In genomic region chr5:111512026-111512405, GRCh38 we compare ENCODE assay signal across 8 cellular contexts. TPM values are rescaled to one million over a fixed set of nuclear protein-coding genes. Genes with fewer than 3 reads are reported as not detected.
A peak's percentile ranks its signal among the peaks of the same experiment; 100 is the strongest.
DNase-seq lines count a peak whose midpoint lies in the region; TF ChIP-seq lines count a peak whose summit lies in the region.

No MANE protein-coding gene starts in this region.

- H3K27me3 ChIP-seq in vagina, result no peaks in the 10 kb centered on the region

- H3K27ac Mint-ChIP-seq in dendritic cell treated with granulocyte-macrophage colony-stimulating factor and Interleukin-4, amounts not matched to agents 40 ng/mL and 50 ng/mL, for 4 days, result peak overlapping the region; percentile 96

- peak overlapping the region; percentile 85 for H3K4me3 ChIP-seq in mesodermal cell (ENCODE audit: extremely low read depth, insufficient read depth, low read length, poor library complexity, severe bottlenecking)
- peak overlapping the region; percentile 78 to 86 for H3K4me3 ChIP-seq in vagina

- POLR2A ChIA-PET in GM10248 (lab: Yijun Ruan, JAX), result interaction anchor here (0.5 to 1.2 kb wide), 2 partner anchors 15 to 20 kb away, joined by 3 to 6 read pairs; no protein-coding TSS in a partner anchor
- POLR2A ChIA-PET in HEK293T (lab: Yijun Ruan, JAX), result interaction anchor here (0.9 to 1.6 kb wide), 4 partner anchors 20 to 648 kb away, joined by 3 to 5 read pairs (median 4); no protein-coding TSS in a partner anchor

- peaks cover 13% of the 10 kb centered on the region for H3K36me3 ChIP-seq in mesodermal cell (ENCODE audit: control insufficient read depth, insufficient read depth, low read length)
- no peaks in the 10 kb centered on the region for H3K36me3 ChIP-seq in vagina

- H3K27ac ChIP-seq in mesodermal cell (ENCODE audit: low read depth, low read length, severe bottlenecking) (peak overlapping the region; percentile 69), vagina (peak overlapping the region; percentile 92)

- H3K27me3 Mint-ChIP-seq in dendritic cell treated with granulocyte-macrophage colony-stimulating factor and Interleukin-4, amounts not matched to agents 40 ng/mL and 50 ng/mL, for 4 days, result no peaks in the 10 kb centered on the region

- no peak for TF ChIP-seq POLR2A in vagina (IDR thresholded peaks at IDR 0.05)

- H3K4me1 ChIP-seq in mesodermal cell (ENCODE audit: control insufficient read depth, insufficient read depth, low read length, poor library complexity, severe bottlenecking), result peaks cover 9% of the 10 kb centered on the region
- peaks cover 18% of the 10 kb centered on the region for H3K4me1 ChIP-seq in vagina

- H3K4me1 Mint-ChIP-seq in dendritic cell treated with granulocyte-macrophage colony-stimulating factor and Interleukin-4, amounts not matched to agents 40 ng/mL and 50 ng/mL, for 4 days (ENCODE audit: low read depth), result peaks cover 36% of the 10 kb centered on the region

- H3K9me3 ChIP-seq in mesodermal cell (ENCODE audit: control insufficient read depth, low read length) (no peaks in the 10 kb centered on the region), vagina (no peaks in the 10 kb centered on the region)

- CTCF ChIA-PET in GM10248 (lab: Yijun Ruan, JAX), result interaction anchor here (1.2 to 1.8 kb wide), 5 partner anchors 15 to 353 kb away, joined by 3 to 10 read pairs (median 5); no protein-coding TSS in a partner anchor
- CTCF ChIA-PET in HEK293T (lab: Yijun Ruan, JAX), result interaction anchor here (0.9 kb wide), 1 partner anchor 20 kb away, joined by 8 read pairs; no protein-coding TSS in a partner anchor

- DNase-seq in GM10248 (ENCODE audit: extremely low spot score) (peak; percentile 13), HEK293T (ENCODE audit: extremely low spot score) (peak; percentile 35), NCI-H748 (lab: John Stamatoyannopoulos, UW; ENCODE audit: unreplicated experiment) (peak; percentile 89), vagina (ENCODE audit: extremely low spot score in 2 of 2) (peak in 1 of 2 donors; percentile 89), NCI-H446 (lab: John Stamatoyannopoulos, UW) (no peak)
- DNase-seq in stimulated activated naive CD4-positive, alpha-beta T cell (lab: John Stamatoyannopoulos, UW), result no peak

- H3K9me3 Mint-ChIP-seq in dendritic cell treated with granulocyte-macrophage colony-stimulating factor and Interleukin-4, amounts not matched to agents 40 ng/mL and 50 ng/mL, for 4 days, result no peaks in the 10 kb centered on the region

- intact Hi-C loops in dendritic cell treated with granulocyte-macrophage colony-stimulating factor and Interleukin-4, amounts not matched to agents 40 ng/mL and 50 ng/mL, for 4 days (cut with micrococcal nuclease), result loop anchor here (2.0 to 5.0 kb wide), 3 partner anchors 19 to 1010 kb away; partner anchors contain the start of gene WDR36
- intact Hi-C loops in vagina (cut with DNase I), result no loop called here

- peaks cover 13% of the 10 kb centered on the region for H3K36me3 Mint-ChIP-seq in dendritic cell treated with granulocyte-macrophage colony-stimulating factor and Interleukin-4, amounts not matched to agents 40 ng/mL and 50 ng/mL, for 4 days (ENCODE audit: low read depth)

- TF ChIP-seq CTCF in GM10248 (IDR thresholded peaks at IDR 0.05; ENCODE audit: control extremely low read depth, extremely low read depth, low read depth, missing control alignments), result no peak
- no peak for TF ChIP-seq CTCF in vagina (IDR thresholded peaks at IDR 0.05)

- 0% methylated on average over 12 to 22 of the region's 25 CpGs for WGBS in mesodermal cell (ENCODE audit: insufficient coverage in 2 of 2), 2 experiments

- peak overlapping the region; percentile 97 for H3K4me3 Mint-ChIP-seq in dendritic cell treated with granulocyte-macrophage colony-stimulating factor and Interleukin-4, amounts not matched to agents 40 ng/mL and 50 ng/mL, for 4 days

TF ChIP-seq in HEK293T, 16 proteins besides CTCF, POLR2A, EP300 and RAD21:
- no peak for TF ChIP-seq NFRKB (IDR thresholded peaks at IDR 0.05)
- TF ChIP-seq LEF1 (IDR thresholded peaks at IDR 0.05; ENCODE audit: borderline replicate concordance), result no peak
- no peak for TF ChIP-seq ZNF384 (IDR thresholded peaks at IDR 0.05)
- no peak for TF ChIP-seq SP1 (IDR thresholded peaks at IDR 0.05)
- TF ChIP-seq CTBP1 (IDR thresholded peaks at IDR 0.05; ENCODE audit: borderline replicate concordance), result no peak
- TF ChIP-seq PKNOX1 (IDR thresholded peaks at IDR 0.05), result no peak

RNA-seq across cellular contexts. Expression of gene STARD4, which starts 0.3 kb away (rescaled TPM):
- 98.5 TPM for polyA plus RNA-seq in mesodermal cell (2013, experiment 1 of 2)
- polyA plus RNA-seq in mesodermal cell (2013, experiment 2 of 2), result 92.2 TPM
- total RNA-seq in vagina, result 18.9 TPM

Comparison
In these comparisons a context has a peak if more than half of its experiments do, and no peak if none do; other contexts are left out.
1. DNase-seq: peak in GM10248 (single experiment), HEK293T (single experiment) and NCI-H748 (single experiment); none in NCI-H446 (0 of 2) and stimulated activated naive CD4-positive, alpha-beta T cell (0 of 6).